In the genomic region with DNA sequence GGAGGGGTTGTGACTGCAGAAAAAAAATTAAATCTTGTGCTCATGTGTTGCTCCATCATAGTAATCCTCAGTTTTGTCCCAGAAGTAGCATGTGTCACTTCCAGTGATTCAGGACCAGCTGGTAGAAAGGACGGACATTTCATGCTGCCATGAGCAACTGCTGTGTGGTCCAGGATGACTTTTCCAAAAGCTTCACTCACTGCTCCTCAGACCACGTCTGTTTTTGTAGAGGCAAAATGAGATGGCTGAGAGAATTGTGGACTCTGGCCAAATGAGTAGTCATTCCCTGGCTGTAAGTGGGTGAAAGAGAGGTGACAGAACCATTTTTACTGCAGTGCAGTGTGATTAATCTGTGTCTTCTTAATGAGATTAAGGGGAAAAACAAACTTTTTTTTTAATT, we compare ENCODE assay signal across 12 cellular contexts.
A peak's percentile ranks its signal among the peaks of the same experiment; 100 is the strongest.
DNase-seq lines count a peak whose midpoint lies in the region; ATAC-seq and TF ChIP-seq lines count a peak whose summit lies in the region.
"Had no signal": no experiment of that assay in that cellular context is flagged by ENCODE, and none has a peak within 500 bp of the region (broad histone marks: within the 10 kb centered on the region; RNA-seq: fewer than 3 reads in every experiment).

No MANE protein-coding gene starts in this region.

- H3K9me3 ChIP-seq in mesenchymal stem cell (ENCODE audit: control insufficient read depth, low read length): no peaks in the 10 kb centered on the region
- no peaks in the 10 kb centered on the region for H3K9me3 ChIP-seq in BE2C
- no peaks in the 10 kb centered on the region for H3K9me3 ChIP-seq in hepatocyte (ENCODE audit: low read depth)

- 31% methylated on average over 2 of the region's 2 CpGs for WGBS in mesenchymal stem cell
- WGBS in hepatocyte (ENCODE audit: low lambda C conversion rate, missing lambda C conversion rate): 76% methylated on average over 2 of the region's 2 CpGs

- no peak overlapping the region for H2AK5ac ChIP-seq in mesenchymal stem cell (ENCODE audit: low read length, severe bottlenecking)

- H3K36me3 ChIP-seq in mesenchymal stem cell (ENCODE audit: control insufficient read depth in 1 of 2, insufficient read depth in 2 of 2, low read depth in 1 of 2, low read length in 2 of 2) (no peaks in the 10 kb centered on the region), BE2C (no peaks in the 10 kb centered on the region), hepatocyte (replicated peaks; ENCODE audit: insufficient read depth, low read depth) (no peaks in the 10 kb centered on the region)
- H3K36me3 ChIP-seq: WERI-Rb-1 had no signal

- H2BK15ac ChIP-seq in mesenchymal stem cell (ENCODE audit: low read depth, poor library complexity, severe bottlenecking): no peak overlapping the region

- H3K4me1 ChIP-seq in mesenchymal stem cell (ENCODE audit: control insufficient read depth, insufficient read depth, low read depth, low read length): peaks cover 2% of the 10 kb centered on the region
- H3K4me1 ChIP-seq in BE2C: no peaks in the 10 kb centered on the region
- H3K4me1 ChIP-seq in hepatocyte (ENCODE audit: insufficient read depth): no peaks in the 10 kb centered on the region

- H3K9ac ChIP-seq in mesenchymal stem cell (ENCODE audit: low read length): peak overlapping the region; percentile 18

- H2AFZ ChIP-seq in mesenchymal stem cell (ENCODE audit: low read depth, low read length): no peak overlapping the region
- no peak overlapping the region for H2AFZ ChIP-seq in hepatocyte

- H3K4me2 ChIP-seq in mesenchymal stem cell (ENCODE audit: low read length, poor library complexity, severe bottlenecking): no peak overlapping the region
- H3K4me2 ChIP-seq in hepatocyte: no peak overlapping the region

- no peaks in the 10 kb centered on the region for H4K20me1 ChIP-seq in hepatocyte (ENCODE audit: insufficient read depth, poor library complexity, severe bottlenecking)

- no peak overlapping the region for H4K8ac ChIP-seq in mesenchymal stem cell (ENCODE audit: low read length)

- H3K27me3 ChIP-seq in mesenchymal stem cell (ENCODE audit: control insufficient read depth in 1 of 2, insufficient read depth in 1 of 2, low read length in 2 of 2) (no peaks in the 10 kb centered on the region), BE2C (no peaks in the 10 kb centered on the region; the same call in 1 of the 2 replicates), hepatocyte (no peaks in the 10 kb centered on the region)

- no peaks in the 10 kb centered on the region for H3K79me1 ChIP-seq in mesenchymal stem cell (replicated peaks; ENCODE audit: low read length, poor library complexity, severe bottlenecking)

- no peak overlapping the region for H3K23ac ChIP-seq in mesenchymal stem cell (ENCODE audit: low read length in 2 of 2)

- DNase-seq in AG20443 (ENCODE audit: low spot score) (peak; percentile 60), NCI-H1694 treated with DMSO at 0.1 percent for 48 hours (lab: John Stamatoyannopoulos, UW) (peak; percentile 20), dermis blood vessel endothelial cell (peak; percentile 60), mesenchymal stem cell (peak; percentile 25), BE2C (no peak), hepatocyte (ENCODE audit: low spot score) (no peak), LoVo (ENCODE audit: low spot score) (no peak)
- DNase-seq: CD4-positive, alpha-beta T cell; Karpas-422; WERI-Rb-1 had no signal

- H3K79me2 ChIP-seq in hepatocyte: no peaks in the 10 kb centered on the region

- H3K4me3 ChIP-seq in mesenchymal stem cell (ENCODE audit: insufficient read depth in 1 of 2, low read depth in 1 of 2, low read length in 2 of 2) (peak overlapping the region in 1 of 2 experiments; percentile 5), BE2C (ENCODE audit: low read depth, low read length) (no peak overlapping the region), hepatocyte (no peak overlapping the region)

- H3K9me2 ChIP-seq in hepatocyte (replicated peaks; ENCODE audit: insufficient read depth): no peaks in the 10 kb centered on the region

- no peak overlapping the region for H3K14ac ChIP-seq in mesenchymal stem cell (ENCODE audit: low read length in 2 of 2)

- no peak overlapping the region for H2BK120ac ChIP-seq in mesenchymal stem cell (ENCODE audit: low read depth, low read length)

- TF ChIP-seq CTCF in BE2C (IDR thresholded peaks at IDR 0.05; ENCODE audit: low read depth, low read length) (no peak), hepatocyte (IDR thresholded peaks at IDR 0.05; ENCODE audit: poor library complexity) (no peak)

- no peak overlapping the region for H2BK5ac ChIP-seq in mesenchymal stem cell (ENCODE audit: low read depth, low read length, poor library complexity, severe bottlenecking)

- H3K27ac ChIP-seq in mesenchymal stem cell (ENCODE audit: low read length, poor library complexity, severe bottlenecking) (no peak overlapping the region), hepatocyte (no peak overlapping the region)
- H3K27ac ChIP-seq: WERI-Rb-1 had no signal

- no peak overlapping the region for H3K18ac ChIP-seq in mesenchymal stem cell (ENCODE audit: low read depth in 1 of 2, low read length in 2 of 2)

- ATAC-seq in GM19397 (IDR thresholded peaks at IDR 0.05; ENCODE audit: unreplicated experiment): no peak
- ATAC-seq: left lobe of liver had no signal

- no peak overlapping the region for H2BK12ac ChIP-seq in mesenchymal stem cell (ENCODE audit: low read length in 2 of 2)

- no peak overlapping the region for H3K4ac ChIP-seq in mesenchymal stem cell (ENCODE audit: low read depth in 1 of 2, low read length in 2 of 2)

- H4K91ac ChIP-seq in mesenchymal stem cell (ENCODE audit: low read length): no peak overlapping the region

Comparison
In these comparisons a context has a peak if more than half of its experiments do, and no peak if none do; other contexts are left out.
1. DNase-seq: peak in AG20443 (single experiment), NCI-H1694 treated with DMSO at 0.1 percent for 48 hours (single experiment), dermis blood vessel endothelial cell (single experiment) and mesenchymal stem cell (single experiment); none in BE2C (single experiment), hepatocyte (single experiment) and LoVo (single experiment).